20 cellular contexts compared by ENCODE assay signal in the genomic region with DNA sequence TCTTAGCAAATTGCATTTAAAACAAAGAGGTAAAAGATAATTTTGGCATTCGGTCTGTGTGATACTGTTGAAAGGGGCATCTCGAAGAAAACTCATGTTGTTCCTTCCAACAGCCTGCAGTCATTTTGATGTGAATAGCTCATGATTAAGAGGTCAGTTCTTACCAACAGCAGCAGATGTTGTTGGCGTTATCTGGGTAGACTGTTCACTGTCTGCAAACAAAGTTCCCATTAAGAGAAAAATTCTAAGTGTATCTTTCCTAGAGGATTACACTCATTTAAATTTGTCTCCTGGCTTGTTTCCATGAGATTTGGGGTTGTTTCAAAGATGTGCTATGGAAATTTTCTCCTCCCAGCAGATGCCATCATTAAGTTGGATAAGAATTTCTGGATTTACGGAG.
"Had no signal": no experiment of that assay in that cellular context is flagged by ENCODE, and none has a peak within 500 bp of the region (broad histone marks: within the 10 kb centered on the region; RNA-seq: fewer than 3 reads in every experiment).

No MANE protein-coding gene starts in this region.

- H3K4me1 ChIP-seq: gastrocnemius medialis, left ventricle myocardium inferior, lower lobe of right lung, neural progenitor cell, suprapubic skin, thyroid gland had no signal

- H2AFZ ChIP-seq: neural progenitor cell had no signal

- H3K4me3 ChIP-seq: coronary artery, gastrocnemius medialis, left ventricle myocardium inferior, lower lobe of right lung, neural progenitor cell, ovary, suprapubic skin, thyroid gland had no signal

- H3K4me2 ChIP-seq: neural progenitor cell had no signal

- H3K27me3 Mint-ChIP-seq: natural killer cell treated with Interleukin-12 subunit alpha and Interleukin-12 subunit beta and Interleukin-15 and Interleukin-18, amount 100 ng/mL, for 72 hours had no signal

- H3K36me3 Mint-ChIP-seq: natural killer cell treated with Interleukin-12 subunit alpha and Interleukin-12 subunit beta and Interleukin-15 and Interleukin-18, amount 100 ng/mL, for 72 hours; neural progenitor cell; type B pancreatic cell had no signal

- H3K27ac ChIP-seq: coronary artery, gastrocnemius medialis, left ventricle myocardium inferior, lower lobe of right lung, neural progenitor cell, ovary, suprapubic skin, thyroid gland had no signal

- H3K4me1 Mint-ChIP-seq: neural progenitor cell had no signal

- H3K9ac ChIP-seq: neural progenitor cell had no signal

- H3K9me3 ChIP-seq: gastrocnemius medialis, left ventricle myocardium inferior, lower lobe of right lung, ovary, suprapubic skin, thyroid gland had no signal

- ATAC-seq: gastrocnemius medialis; left cardiac atrium; lower lobe of right lung; natural killer cell treated with Interleukin-12 subunit alpha and Interleukin-12 subunit beta and Interleukin-15 and Interleukin-18, amount 100 ng/mL, for 72 hours; right cardiac atrium had no signal

- H3K27me3 ChIP-seq: gastrocnemius medialis, neural progenitor cell, ovary, suprapubic skin, thyroid gland had no signal

- H3K27ac Mint-ChIP-seq: natural killer cell treated with Interleukin-12 subunit alpha and Interleukin-12 subunit beta and Interleukin-15 and Interleukin-18, amount 100 ng/mL, for 72 hours; neural progenitor cell; type B pancreatic cell had no signal

- DNase-seq: effector CD4-positive, alpha-beta T cell; gastrocnemius medialis; glutamatergic neuron; left cardiac atrium; left ventricle myocardium inferior; lower lobe of right lung; mesenchymal stem cell; midbrain; nucleus accumbens; ovary; right cardiac atrium; small intestine; stimulated activated CD4-positive, alpha-beta T cell treated with anti-CD3 and anti-CD28 coated beads, Interleukin-2, amount 100 ng/mL, for 48 hours; stimulated activated naive CD4-positive, alpha-beta T cell treated with Interleukin-2 at 50 U/mL for 16 hours; thyroid gland had no signal

- H3K9me3 Mint-ChIP-seq: natural killer cell treated with Interleukin-12 subunit alpha and Interleukin-12 subunit beta and Interleukin-15 and Interleukin-18, amount 100 ng/mL, for 72 hours; neural progenitor cell; type B pancreatic cell had no signal

- H3K4me3 Mint-ChIP-seq: natural killer cell treated with Interleukin-12 subunit alpha and Interleukin-12 subunit beta and Interleukin-15 and Interleukin-18, amount 100 ng/mL, for 72 hours; neural progenitor cell; type B pancreatic cell had no signal

- H3K36me3 ChIP-seq: gastrocnemius medialis, left ventricle myocardium inferior, lower lobe of right lung, neural progenitor cell, ovary, suprapubic skin, thyroid gland had no signal
